Comparison of ENCODE assay signal across 8 cellular contexts in the genomic region with DNA sequence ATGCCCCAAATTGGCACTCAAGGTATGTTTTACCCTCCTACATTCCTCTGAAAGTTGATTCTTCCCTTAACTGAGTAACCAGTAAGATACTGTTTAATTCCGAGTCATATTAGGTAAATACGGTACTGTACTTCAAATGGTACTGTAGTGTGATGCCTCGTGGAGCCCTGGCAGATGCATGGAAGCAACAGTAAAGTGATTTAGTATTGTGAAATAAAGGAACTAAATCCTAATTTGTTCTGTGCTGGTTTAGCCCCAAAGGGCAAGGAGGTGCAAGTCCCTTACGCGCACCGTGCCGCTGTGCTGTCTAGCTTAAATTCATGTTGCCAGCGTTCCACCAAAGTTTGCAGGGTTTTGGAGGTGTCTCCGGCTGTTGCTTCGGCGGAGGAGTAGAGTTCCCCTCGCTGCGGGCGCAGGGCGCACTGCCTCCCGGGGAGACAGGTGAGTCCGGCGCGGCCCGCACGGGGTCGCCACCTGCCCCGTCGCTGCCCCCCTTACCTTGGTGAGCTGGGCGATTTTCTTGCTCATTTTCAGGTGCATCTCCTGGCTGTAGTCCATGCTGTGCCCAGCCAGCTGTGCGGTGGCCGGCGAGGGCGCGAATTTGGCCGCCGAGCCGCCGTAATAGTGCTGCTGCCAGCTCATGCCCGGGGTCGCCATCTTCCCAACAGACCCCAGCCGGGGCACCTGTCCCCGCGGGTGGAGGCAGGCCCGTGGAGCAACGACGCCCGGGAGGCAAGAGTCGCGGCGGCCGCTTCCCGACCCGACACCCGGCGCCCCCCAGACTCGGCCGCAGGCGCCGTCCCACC. TPM values are rescaled to one million over a fixed set of nuclear protein-coding genes. Genes with fewer than 3 reads are reported as not detected.
DNase-seq lines count a peak whose midpoint lies in the region; ATAC-seq, FAIRE-seq and TF ChIP-seq lines count a peak whose summit lies in the region.

No MANE protein-coding gene starts in this region.

- H3K36me3 ChIP-seq in SJSA1 (no peaks in the 10 kb centered on the region), psoas muscle (ENCODE audit: insufficient read depth in 1 of 2, low read depth in 1 of 2) (no peaks in the 10 kb centered on the region)

- H3K9me3 ChIP-seq in SJSA1 (replicated peaks), result no peaks in the 10 kb centered on the region; the same call in 1 of the 2 replicates
- no peaks in the 10 kb centered on the region for H3K9me3 ChIP-seq in psoas muscle

- TF ChIP-seq CTCF in AG10803 (conservative IDR thresholded peaks at IDR 0.05; ENCODE audit: low read length) (no peak), psoas muscle (IDR thresholded peaks at IDR 0.05) (no peak)

- no peaks in the 10 kb centered on the region for H3K27me3 Mint-ChIP-seq in activated naive CD8-positive, alpha-beta T cell

- H3K9me3 Mint-ChIP-seq in activated naive CD8-positive, alpha-beta T cell (ENCODE audit: low read depth), result no peaks in the 10 kb centered on the region

- H3K36me3 Mint-ChIP-seq in activated naive CD8-positive, alpha-beta T cell, result peaks cover 3% of the 10 kb centered on the region

- peak overlapping the region; percentile 36 for H3K4me3 ChIP-seq in AG10803 (ENCODE audit: low read length)
- peak overlapping the region; percentile 44 for H3K4me3 ChIP-seq in SJSA1
- peak overlapping the region; percentile 76 for H3K4me3 ChIP-seq in psoas muscle

- FAIRE-seq in GM19239 (lab: Jason Lieb, UNC), result no peak

- H3K4me1 Mint-ChIP-seq in activated naive CD8-positive, alpha-beta T cell (ENCODE audit: low read depth), result peaks cover 47% of the 10 kb centered on the region

- peaks cover 12% of the 10 kb centered on the region for H3K4me1 ChIP-seq in SJSA1 (replicated peaks)
- peaks cover 5% of the 10 kb centered on the region for H3K4me1 ChIP-seq in psoas muscle

- DNase-seq in AG10803 (ENCODE audit: low read depth) (peak; percentile 2), GM19239 (ENCODE audit: insufficient read length, low spot score) (peak; percentile 13), SJSA1 (ENCODE audit: low read depth in 1 of 2, low spot score in 2 of 2) (no peak), left cardiac atrium (peak; percentile 32), psoas muscle (peak in 1 of 2 donors; percentile 64), OCI-M1 (lab: John Stamatoyannopoulos, UW) (no peak)

- peak overlapping the region; percentile 79 for H3K4me3 Mint-ChIP-seq in activated naive CD8-positive, alpha-beta T cell

- H3K27ac Mint-ChIP-seq in activated naive CD8-positive, alpha-beta T cell, result peak overlapping the region; percentile 81

- H3K27me3 ChIP-seq in SJSA1 (replicated peaks) (peaks cover 47% of the 10 kb centered on the region), psoas muscle (ENCODE audit: insufficient read depth in 3 of 3, low read length in 2 of 3) (peaks cover 0 to 22% (median 0%) of the 10 kb centered on the region in 3 donors)

- WGBS in psoas muscle, 3 donors, result 1 to 2% (median 1%) methylated on average over 34 to 55 of the region's 55 CpGs

- H3K27ac ChIP-seq in SJSA1, result no peak overlapping the region
- no peak overlapping the region for H3K27ac ChIP-seq in psoas muscle

- intact Hi-C loops in left cardiac atrium (cut with DNase I) (no loop called here), psoas muscle (cut with DNase I) (no loop called here)

- ATAC-seq in HG03457 (IDR thresholded peaks at IDR 0.05; ENCODE audit: unreplicated experiment) (peak; percentile 20), left cardiac atrium (peak; percentile 40 to 42), psoas muscle (peak; percentile 16 to 48 (median 27))

RNA-seq across cellular contexts. Expression of gene FAM184A, which starts 0.6 kb away (rescaled TPM):
- not detected in 2 replicates for total RNA-seq in SJSA1 (2014; rRNA removed; shearing (Covaris generic))
- total RNA-seq in left cardiac atrium (1 to 10 TPM; 2.2 to 3.9 TPM), psoas muscle (under 1 TPM; 0.22 to 0.52 (median 0.35) TPM)
- under 1 TPM; 0.14 to 0.48 (median 0.39) TPM for polyA plus RNA-seq in psoas muscle

Comparison
In these comparisons a context has a peak if more than half of its experiments do, and no peak if none do; other contexts are left out.
1. DNase-seq: peak in AG10803 (single experiment), GM19239 (single experiment) and left cardiac atrium (single experiment); none in SJSA1 (0 of 2) and OCI-M1 (single experiment).
2. Peak in every context shown above with its lines, with median percentiles within 50 percentile points of each other: H3K4me3 ChIP-seq and ATAC-seq.